ENCODE assay signal across 1 cellular context in genomic region chr6:166301611-166302529, GRCh38.
TF ChIP-seq lines count a peak whose summit lies in the region.

No MANE protein-coding gene starts in this region.

TF ChIP-seq in GM23338, 12 proteins besides CTCF, POLR2A, EP300 and RAD21 (continued from another document):
- no peak for TF ChIP-seq REST (IDR thresholded peaks at IDR 0.05; ENCODE audit: unreplicated experiment)
- TF ChIP-seq JUNB (IDR thresholded peaks at IDR 0.05; ENCODE audit: unreplicated experiment), result no peak
- TF ChIP-seq CREB1 (CRISPR knock-in tag; IDR thresholded peaks at IDR 0.05; ENCODE audit: low read depth), result no peak
- no peak for TF ChIP-seq NANOG (IDR thresholded peaks at IDR 0.05; ENCODE audit: borderline replicate concordance)
- TF ChIP-seq ZNF331 (CRISPR knock-in tag; IDR thresholded peaks at IDR 0.05; ENCODE audit: low read depth), result no peak
- TF ChIP-seq EZH2 (IDR thresholded peaks at IDR 0.05; ENCODE audit: low read depth, unreplicated experiment), result no peak
